28 cellular contexts compared by ENCODE assay signal in the genomic region with DNA sequence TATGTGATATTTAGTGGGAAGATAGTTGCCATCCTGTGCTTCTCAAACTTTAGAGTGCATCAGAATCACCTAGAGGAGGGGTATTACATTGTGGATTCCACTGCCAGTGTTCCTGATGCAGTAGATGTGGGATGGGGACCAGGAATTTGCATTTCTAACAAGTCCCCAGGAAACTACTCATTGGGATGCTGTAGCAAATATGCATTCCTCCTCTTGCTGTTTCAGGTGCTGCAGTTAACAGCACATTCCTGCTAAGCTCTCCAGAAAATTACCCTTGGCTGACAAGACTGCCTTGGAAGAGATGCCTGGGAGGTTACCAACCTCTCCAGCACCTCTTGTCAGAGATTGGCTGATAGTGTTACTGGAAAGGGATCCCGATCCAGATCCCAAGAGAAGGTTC.
"Had no signal": no experiment of that assay in that cellular context is flagged by ENCODE, and none has a peak within 500 bp of the region (broad histone marks: within the 10 kb centered on the region; RNA-seq: fewer than 3 reads in every experiment).

No MANE protein-coding gene starts in this region.

- H3K36me3 Mint-ChIP-seq: activated CD8-positive, alpha-beta memory T cell treated with anti-CD3 and anti-CD28 coated beads, Interleukin-2, amount 10 ng/mL, durations not matched to agents 7 days and 5 days had no signal

- DNase-seq: activated B cell treated with CpG ODN at 0.5 μM for 24 hours; activated CD4-positive, alpha-beta T cell treated with anti-CD3 and anti-CD28 coated beads for 1 hour; activated CD4-positive, alpha-beta T cell treated with anti-CD3 and anti-CD28 coated beads, Interleukin-2, amount 10 ng/mL, durations not matched to agents 24 days and 14 days; activated CD4-positive, alpha-beta T cell treated with anti-CD3 and anti-CD28 coated beads, Interleukin-2, amount 50 U/mL, for 48 hours; activated CD8-positive, alpha-beta memory T cell treated with anti-CD3 and anti-CD28 coated beads, Interleukin-2, amount 10 ng/mL, durations not matched to agents 7 days and 5 days; activated effector memory CD4-positive, alpha-beta T cell treated with Interleukin-2 at 50 U/mL for 16 hours; activated naive CD4-positive, alpha-beta T cell treated with Interleukin-2 at 50 U/mL for 16 hours; activated naive CD8-positive, alpha-beta T cell treated with anti-CD3 and anti-CD28 coated beads, Interleukin-2, amount 50 U/mL, for 24 hours; activated T-cell treated with anti-CD3 and anti-CD28 coated beads, Interleukin-2, amount 50 U/mL, for 24 hours; amniotic stem cell; body of pancreas; central memory CD4-positive, alpha-beta T cell; MM.1S; NCI-H1105; NCI-H1436; NCI-H1694 treated with DMSO at 0.1 percent for 48 hours; NCI-H2029 treated with DMSO at 0.1 percent for 48 hours; NCI-H345; NCI-H510A; NCI-H526 treated with DMSO at 0.1 percent for 48 hours; NCI-H82; NK-92 treated with Interleukin-12 subunit alpha and Interleukin-12 subunit beta, amount 100 ng/mL, for 24 hours; SHP77 treated with DMSO at 0.1 percent for 48 hours; T-helper 17 cell; T-helper 9 cell had no signal

- H3K27ac Mint-ChIP-seq: activated B cell treated with CpG ODN at 0.5 μM for 24 hours; activated CD4-positive, alpha-beta T cell treated with anti-CD3 and anti-CD28 coated beads, Interleukin-2, amount 10 ng/mL, durations not matched to agents 24 days and 14 days; activated CD8-positive, alpha-beta memory T cell treated with anti-CD3 and anti-CD28 coated beads, Interleukin-2, amount 10 ng/mL, durations not matched to agents 7 days and 5 days; activated naive CD4-positive, alpha-beta T cell treated with anti-CD3 and anti-CD28 coated beads, Interleukin-2, amount 50 U/mL, for 72 hours; activated naive CD8-positive, alpha-beta T cell treated with anti-CD3 and anti-CD28 coated beads, Interleukin-2, amount 50 U/mL, for 24 hours; activated T-cell treated with anti-CD3 and anti-CD28 coated beads, Interleukin-2, amount 50 U/mL, for 24 hours; activated T-helper 1 cell treated with anti-CD3 and anti-CD28 coated beads, Interleukin-12 subunit alpha, Interleukin-12 subunit beta, Interleukin-2, Interleukin-4 antibody, amounts not matched to agents 30 ng/mL and 10 ng/mL and 1 ng/mL, durations not matched to agents 14 hours and 24 hours and 36 hours; T-helper 17 cell had no signal

- H3K4me3 ChIP-seq: ascending aorta, body of pancreas had no signal

- H3K36me3 ChIP-seq: ascending aorta had no signal

- ATAC-seq: activated CD8-positive, alpha-beta memory T cell treated with anti-CD3 and anti-CD28 coated beads, Interleukin-2, amount 10 ng/mL, durations not matched to agents 7 days and 5 days; activated naive CD4-positive, alpha-beta T cell treated with anti-CD3 and anti-CD28 coated beads, Interleukin-2, amount 50 U/mL, for 72 hours; activated naive CD8-positive, alpha-beta T cell treated with anti-CD3 and anti-CD28 coated beads, Interleukin-2, amount 50 U/mL, for 24 hours; body of pancreas; T-helper 17 cell had no signal

- H3K4me1 Mint-ChIP-seq: activated B cell treated with CpG ODN at 0.5 μM for 24 hours; activated CD4-positive, alpha-beta T cell treated with anti-CD3 and anti-CD28 coated beads, Interleukin-2, amount 10 ng/mL, durations not matched to agents 24 days and 14 days; activated CD8-positive, alpha-beta memory T cell treated with anti-CD3 and anti-CD28 coated beads, Interleukin-2, amount 10 ng/mL, durations not matched to agents 7 days and 5 days; activated naive CD8-positive, alpha-beta T cell treated with anti-CD3 and anti-CD28 coated beads, Interleukin-2, amount 50 U/mL, for 24 hours; T-helper 17 cell had no signal

- H3K27ac ChIP-seq: ascending aorta, body of pancreas had no signal

- H3K9me3 ChIP-seq: ascending aorta had no signal

- H3K4me3 Mint-ChIP-seq: activated B cell treated with CpG ODN at 0.5 μM for 24 hours; activated CD4-positive, alpha-beta T cell treated with anti-CD3 and anti-CD28 coated beads, Interleukin-2, amount 10 ng/mL, durations not matched to agents 24 days and 14 days; activated CD8-positive, alpha-beta memory T cell treated with anti-CD3 and anti-CD28 coated beads, Interleukin-2, amount 10 ng/mL, durations not matched to agents 7 days and 5 days; activated naive CD8-positive, alpha-beta T cell treated with anti-CD3 and anti-CD28 coated beads, Interleukin-2, amount 50 U/mL, for 24 hours; activated T-cell treated with anti-CD3 and anti-CD28 coated beads, Interleukin-2, amount 50 U/mL, for 24 hours; activated T-helper 1 cell treated with anti-CD3 and anti-CD28 coated beads, Interleukin-12 subunit alpha, Interleukin-12 subunit beta, Interleukin-2, Interleukin-4 antibody, amounts not matched to agents 30 ng/mL and 10 ng/mL and 1 ng/mL, durations not matched to agents 14 hours and 24 hours and 36 hours; T-helper 17 cell had no signal

- H3K27me3 Mint-ChIP-seq: activated B cell treated with CpG ODN at 0.5 μM for 24 hours; activated CD4-positive, alpha-beta T cell treated with anti-CD3 and anti-CD28 coated beads, Interleukin-2, amount 10 ng/mL, durations not matched to agents 24 days and 14 days; activated CD8-positive, alpha-beta memory T cell treated with anti-CD3 and anti-CD28 coated beads, Interleukin-2, amount 10 ng/mL, durations not matched to agents 7 days and 5 days; activated naive CD8-positive, alpha-beta T cell treated with anti-CD3 and anti-CD28 coated beads, Interleukin-2, amount 50 U/mL, for 24 hours; activated T-cell treated with anti-CD3 and anti-CD28 coated beads, Interleukin-2, amount 50 U/mL, for 24 hours; T-helper 17 cell had no signal

- H3K4me1 ChIP-seq: ascending aorta, body of pancreas had no signal

- H3K9me3 Mint-ChIP-seq: activated CD4-positive, alpha-beta T cell treated with anti-CD3 and anti-CD28 coated beads, Interleukin-2, amount 10 ng/mL, durations not matched to agents 24 days and 14 days had no signal

- H3K27me3 ChIP-seq: ascending aorta, body of pancreas had no signal
